ENCODE assay signal across 31 cellular contexts in the genomic region with DNA sequence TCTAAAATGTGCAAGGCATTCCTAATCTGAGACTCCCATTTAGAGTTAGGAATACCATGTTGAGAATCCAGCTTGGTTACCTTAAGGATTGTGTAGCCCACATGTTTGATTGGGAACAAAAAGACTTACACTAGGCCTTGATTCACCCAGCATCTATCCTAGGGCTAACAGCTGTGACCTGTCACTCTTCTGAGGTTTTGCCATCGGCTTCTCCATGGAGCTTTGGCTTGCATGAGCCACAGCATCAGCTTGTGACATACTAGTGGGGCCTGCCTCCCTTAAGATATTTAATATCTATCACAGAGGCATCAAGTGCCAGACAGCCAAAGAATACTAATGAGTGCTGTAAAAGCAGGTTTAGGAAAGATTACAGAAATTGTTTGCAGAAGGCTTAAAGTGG.
"Had no signal": no experiment of that assay in that cellular context is flagged by ENCODE, and none has a peak within 500 bp of the region (broad histone marks: within the 10 kb centered on the region; RNA-seq: fewer than 3 reads in every experiment).

No MANE protein-coding gene starts in this region.

- H3K36me3 ChIP-seq: adrenal gland, colonic mucosa, left lung, lower lobe of right lung, neutrophil, tibial nerve had no signal

- ATAC-seq: body of pancreas, left lung, lower lobe of right lung, mucosa of descending colon, sciatic nerve had no signal

- H3K9me3 ChIP-seq: adrenal gland, body of pancreas, colonic mucosa, left lung, lower lobe of right lung, mucosa of descending colon, neutrophil, tibial nerve had no signal

- H3K27ac ChIP-seq: adrenal gland, body of pancreas, colonic mucosa, epithelial cell of prostate, left lung, lower lobe of right lung, neutrophil, tibial nerve had no signal

- FAIRE-seq: endometrium, frontal cortex, islet of Langerhans had no signal

- H3K4me3 ChIP-seq: adrenal gland, body of pancreas, colonic mucosa, left lung, lower lobe of right lung, mucosa of descending colon, tibial nerve had no signal

- DNase-seq: activated CD4-positive, alpha-beta memory T cell treated with anti-CD3 and anti-CD28 coated beads for 36 hours; activated CD4-positive, alpha-beta T cell treated with anti-CD3 and anti-CD28 coated beads, Interleukin-2, amount 10 ng/mL, durations not matched to agents 24 days and 14 days; activated CD4-positive, CD25-positive, alpha-beta regulatory T cell treated with anti-CD3 and anti-CD28 coated beads, Interleukin-2, amount 50 U/mL, for 72 hours; activated CD8-positive, alpha-beta memory T cell treated with anti-CD3 and anti-CD28 coated beads, Interleukin-2, amount 50 U/mL, for 4 hours; activated effector memory CD4-positive, alpha-beta T cell treated with anti-CD3 and anti-CD28 coated beads, Interleukin-2, amount 50 U/mL, for 16 hours; activated naive CD4-positive, alpha-beta T cell treated with anti-CD3 and anti-CD28 coated beads for 36 hours; activated naive CD8-positive, alpha-beta T cell treated with anti-CD3 and anti-CD28 coated beads for 36 hours; activated T-cell treated with anti-CD3 and anti-CD28 coated beads, Interleukin-2, amount 50 U/mL, for 1 hour; adrenal gland; aorta; body of pancreas; cerebellar nuclear complex; colonic mucosa; effector CD8-positive, alpha-beta T cell; glutamatergic neuron; left lung; lower lobe of right lung; mesendoderm; mucosa of descending colon; naive B cell; nephron progenitor cell; stimulated activated CD4-positive, alpha-beta T cell treated with anti-CD3 and anti-CD28 coated beads, Interleukin-15, amount 100 ng/mL, for 24 hours; stimulated activated naive CD4-positive, alpha-beta T cell treated with Interleukin-2 at 50 U/mL for 16 hours; T1000 had no signal

- H3K4me1 ChIP-seq: adrenal gland, body of pancreas, colonic mucosa, left lung, lower lobe of right lung, tibial nerve had no signal

- H3K27me3 ChIP-seq: adrenal gland, body of pancreas, colonic mucosa, left lung, neutrophil, tibial nerve had no signal
